In genomic region chr5:58491216-58491892, GRCh38 we compare ENCODE assay signal across 12 cellular contexts. TPM values are rescaled to one million over a fixed set of nuclear protein-coding genes. Genes with fewer than 3 reads are reported as not detected.
DNase-seq lines count a peak whose midpoint lies in the region; ATAC-seq and TF ChIP-seq lines count a peak whose summit lies in the region.
"Had no signal": no experiment of that assay in that cellular context is flagged by ENCODE, and none has a peak within 500 bp of the region (broad histone marks: within the 10 kb centered on the region; RNA-seq: fewer than 3 reads in every experiment).

TSS of gene GAPT (plus strand) at chr5:58491435. CDS start at chr5:58494537, 3,102 bp downstream.

- H3K9me3 Mint-ChIP-seq in WTC11: peaks cover 4% of the 10 kb centered on the region; the same call in 1 of the 2 replicates
- H3K9me3 Mint-ChIP-seq: nephron had no signal

- no peaks in the 10 kb centered on the region; the same call in 1 of the 2 replicates for H3K27me3 Mint-ChIP-seq in WTC11 (ENCODE audit: low read depth)

- TF ChIP-seq EP300 in sigmoid colon (IDR thresholded peaks at IDR 0.05): no peak

- no peak within 1 kb of the TSS for H3K4me3 Mint-ChIP-seq in WTC11
- H3K4me3 Mint-ChIP-seq: nephron had no signal

- ATAC-seq in GM21381 (IDR thresholded peaks at IDR 0.05; ENCODE audit: unreplicated experiment) (peak; percentile 86), HG03354 (IDR thresholded peaks at IDR 0.05; ENCODE audit: poor library complexity, severe bottlenecking, unreplicated experiment) (peak; percentile 82), WTC11 (no peak), psoas muscle (no peak), gastrocnemius medialis (no peak)

- no peak within 1 kb of the TSS for H3K9ac ChIP-seq in BLaER1

- peak within 1 kb of the TSS; percentile 38 for H3K4me2 ChIP-seq in BLaER1

- H3K27ac Mint-ChIP-seq in WTC11: peak within 1 kb of the TSS; percentile 47; the same call in 1 of the 2 replicates
- H3K27ac Mint-ChIP-seq: nephron had no signal

- H3K4me3 ChIP-seq in BLaER1: no peak within 1 kb of the TSS
- no peak within 1 kb of the TSS for H3K4me3 ChIP-seq in psoas muscle
- H3K4me3 ChIP-seq in sigmoid colon: no peak within 1 kb of the TSS
- no peak within 1 kb of the TSS for H3K4me3 ChIP-seq in gastrocnemius medialis

- peaks cover 14% of the 10 kb centered on the region for H3K4me1 Mint-ChIP-seq in WTC11

- no peaks in the 10 kb centered on the region for H3K9me3 ChIP-seq in BLaER1
- no peaks in the 10 kb centered on the region for H3K9me3 ChIP-seq in psoas muscle
- H3K9me3 ChIP-seq in sigmoid colon: no peaks in the 10 kb centered on the region
- H3K9me3 ChIP-seq in gastrocnemius medialis: no peaks in the 10 kb centered on the region

- in situ Hi-C loops in gastrocnemius medialis (cut with MboI; ENCODE audit: low sequenced_read_pairs in 4 of 4): no loop called here

- WGBS in psoas muscle, 3 donors: 62 to 74% (median 73%) methylated on average over 6 of the region's 6 CpGs
- 46 to 80% methylated on average over 6 of the region's 6 CpGs for WGBS in sigmoid colon, 2 donors

- H3K4me1 ChIP-seq in BLaER1: peaks cover 17% of the 10 kb centered on the region
- H3K4me1 ChIP-seq in psoas muscle: no peaks in the 10 kb centered on the region
- no peaks in the 10 kb centered on the region for H3K4me1 ChIP-seq in sigmoid colon
- H3K4me1 ChIP-seq in gastrocnemius medialis: no peaks in the 10 kb centered on the region

- no peaks in the 10 kb centered on the region for H3K36me3 Mint-ChIP-seq in WTC11

- H3K27ac ChIP-seq in BLaER1 (no peak within 1 kb of the TSS), psoas muscle (no peak within 1 kb of the TSS), sigmoid colon (no peak within 1 kb of the TSS), gastrocnemius medialis (no peak within 1 kb of the TSS)

- intact Hi-C loops in psoas muscle (cut with DNase I): loop anchor here in 1 of 2 donors (10.0 kb wide), 1 partner anchor 363 kb away; no protein-coding TSS in a partner anchor
- intact Hi-C loops in sigmoid colon (cut with DNase I): no loop called here
- intact Hi-C loops in gastrocnemius medialis (cut with DNase I; ENCODE audit: low total_unique reads): no loop called here

- TF ChIP-seq POLR2A in sigmoid colon (IDR thresholded peaks at IDR 0.05): no peak
- TF ChIP-seq POLR2A in gastrocnemius medialis (IDR thresholded peaks at IDR 0.05): no peak

- TF ChIP-seq CTCF in WTC11 (IDR thresholded peaks at IDR 0.05): no peak
- TF ChIP-seq CTCF in psoas muscle (IDR thresholded peaks at IDR 0.05): no peak
- TF ChIP-seq CTCF in sigmoid colon (IDR thresholded peaks at IDR 0.05): no peak
- TF ChIP-seq CTCF in gastrocnemius medialis (IDR thresholded peaks at IDR 0.05 in 4 of 5, conservative IDR thresholded peaks at IDR 0.05 in 1 of 5): no peak

- DNase-seq in WTC11 (ENCODE audit: low spot score): no peak
- DNase-seq in psoas muscle: no peak
- DNase-seq in sigmoid colon: no peak
- DNase-seq in dedifferentiated amniotic fluid mesenchymal stem cell (ENCODE audit: extremely low spot score): no peak
- DNase-seq in gastrocnemius medialis: no peak
- DNase-seq: ACHN, NCI-H526 treated with DMSO at 0.1 percent for 48 hours had no signal

- no peaks in the 10 kb centered on the region for H4K20me1 ChIP-seq in BLaER1

- H3K36me3 ChIP-seq in BLaER1 (no peaks in the 10 kb centered on the region), psoas muscle (ENCODE audit: insufficient read depth in 1 of 2, low read depth in 1 of 2) (no peaks in the 10 kb centered on the region), sigmoid colon (no peaks in the 10 kb centered on the region), gastrocnemius medialis (no peaks in the 10 kb centered on the region)

- H3K27me3 ChIP-seq in BLaER1 (no peaks in the 10 kb centered on the region), psoas muscle (ENCODE audit: insufficient read depth in 3 of 3, low read length in 2 of 3) (peaks cover 2 to 6% (median 5%) of the 10 kb centered on the region in 3 donors), sigmoid colon (no peaks in the 10 kb centered on the region), gastrocnemius medialis (peaks cover 0 to 6% (median 0%) of the 10 kb centered on the region in 3 donors)

- POLR2A ChIA-PET in WTC11 (lab: Charles Lee): no interaction called here

- CTCF ChIA-PET in WTC11 (lab: Charles Lee): interaction anchor here (1.1 kb wide), 1 partner anchor 359 kb away, joined by 4 read pairs; no protein-coding TSS in a partner anchor

TF ChIP-seq in WTC11, 78 proteins besides CTCF, POLR2A, EP300 and RAD21 (continues in another document):
- no peak for TF ChIP-seq ATF3 (CRISPR knock-in tag; conservative IDR thresholded peaks at IDR 0.05)
- TF ChIP-seq STAT6 (CRISPR knock-in tag; conservative IDR thresholded peaks at IDR 0.05; ENCODE audit: low read depth): no peak
- no peak for TF ChIP-seq ZNF396 (CRISPR knock-in tag; IDR thresholded peaks at IDR 0.05; ENCODE audit: borderline replicate concordance)
- TF ChIP-seq NR1H2 (CRISPR knock-in tag; IDR thresholded peaks at IDR 0.05): no peak
- TF ChIP-seq ZBTB21 (CRISPR knock-in tag; IDR thresholded peaks at IDR 0.05; ENCODE audit: borderline replicate concordance): no peak
- TF ChIP-seq ZNF138 (CRISPR knock-in tag; conservative IDR thresholded peaks at IDR 0.05): no peak
- TF ChIP-seq SP1 (CRISPR knock-in tag; conservative IDR thresholded peaks at IDR 0.05): no peak
- no peak for TF ChIP-seq MLX (CRISPR knock-in tag; IDR thresholded peaks at IDR 0.05)
- no peak for TF ChIP-seq IRF2 (CRISPR knock-in tag; IDR thresholded peaks at IDR 0.05; ENCODE audit: borderline replicate concordance, low read depth)
- no peak for TF ChIP-seq MXD4 (CRISPR knock-in tag; IDR thresholded peaks at IDR 0.05; ENCODE audit: borderline replicate concordance)
- no peak for TF ChIP-seq ZNF425 (CRISPR knock-in tag; conservative IDR thresholded peaks at IDR 0.05)
- TF ChIP-seq NFE2L1 (CRISPR knock-in tag; IDR thresholded peaks at IDR 0.05): no peak
- no peak for TF ChIP-seq PREB (CRISPR knock-in tag; IDR thresholded peaks at IDR 0.05; ENCODE audit: borderline replicate concordance)

RNA-seq across cellular contexts. Expression of gene GAPT, which starts in this region (rescaled TPM):
- total RNA-seq in WTC11 (2021): not detected in 3 replicates
- total RNA-seq in psoas muscle: under 1 TPM in 3 of 4 donors, not detected in 1; 0.10 to 0.53 (median 0.44) TPM
- polyA plus RNA-seq in psoas muscle: under 1 TPM in 2 of 3 donors, not detected in 1; 0.03 to 0.38 TPM
- 1 to 10 TPM in 1 of 4 donors, under 1 TPM in 3; 0.28 to 2.5 (median 0.59) TPM for total RNA-seq in sigmoid colon
- 1 to 10 TPM in 1 of 3 donors, under 1 TPM in 2; 0.23 to 6.3 (median 0.60) TPM for polyA plus RNA-seq in sigmoid colon
- total RNA-seq in gastrocnemius medialis: under 1 TPM in 1 of 4 donors, not detected in 3; 0.60 TPM
- total RNA-seq: H4 had no signal

Comparison
In these comparisons a context has a peak if more than half of its experiments do, and no peak if none do; other contexts are left out.
1. ATAC-seq: peak in GM21381 (single experiment) and HG03354 (single experiment); none in WTC11 (single experiment), psoas muscle (0 of 4) and gastrocnemius medialis (0 of 2).